In genomic region chr12:116382456-116382902, GRCh38 we compare ENCODE assay signal across 16 cellular contexts.
DNase-seq lines count a peak whose midpoint lies in the region; ATAC-seq and TF ChIP-seq lines count a peak whose summit lies in the region.
"Had no signal": no experiment of that assay in that cellular context is flagged by ENCODE, and none has a peak within 500 bp of the region (broad histone marks: within the 10 kb centered on the region; RNA-seq: fewer than 3 reads in every experiment).

No MANE protein-coding gene starts in this region.

- CTCF ChIA-PET in AG04450 (lab: Charles Lee), result no interaction called here
- CTCF ChIA-PET in PC-9 (lab: Charles Lee), result no interaction called here

- no peaks in the 10 kb centered on the region for H3K36me3 ChIP-seq in PC-9 (ENCODE audit: low read depth)
- H3K36me3 ChIP-seq in neural cell (ENCODE audit: insufficient read depth, low read length), result no peaks in the 10 kb centered on the region

- H3K4me3 Mint-ChIP-seq in endothelial cell (ENCODE audit: unreplicated experiment), result peak overlapping the region; percentile 79
- H3K4me3 Mint-ChIP-seq: natural killer cell had no signal

- H3K4me3 ChIP-seq in AG04450 (ENCODE audit: low read depth, low read length) (peak overlapping the region; percentile 43), PC-9 (no peak overlapping the region), neural cell (ENCODE audit: low read length) (peak overlapping the region; percentile 40)

- no peak for TF ChIP-seq RAD21 in neural cell (conservative IDR thresholded peaks at IDR 0.05)

- peak overlapping the region; percentile 88 for H3K27ac Mint-ChIP-seq in endothelial cell (ENCODE audit: unreplicated experiment)
- H3K27ac Mint-ChIP-seq: natural killer cell had no signal

- DNase-seq in AG04450 (ENCODE audit: low read depth, low spot score) (no peak), PC-9 (no peak), endothelial cell (ENCODE audit: low spot score) (peak; percentile 12), GM19240 (ENCODE audit: insufficient read length, low spot score) (no peak)
- no peak for DNase-seq in activated T-cell treated with anti-CD3 and anti-CD28 coated beads, Interleukin-2, amount 50 U/mL, for 1 hour
- DNase-seq: activated naive CD4-positive, alpha-beta T cell; DMS153; Karpas-422; natural killer cell; NCI-H2081; OCI-M1; stimulated activated CD4-positive, alpha-beta T cell treated with anti-CD3 and anti-CD28 coated beads, Interleukin-15, amount 100 ng/mL, for 24 hours had no signal

- H3K79me2 ChIP-seq in PC-9 (ENCODE audit: low read depth), result no peaks in the 10 kb centered on the region
- no peaks in the 10 kb centered on the region for H3K79me2 ChIP-seq in neural cell (replicated peaks; ENCODE audit: insufficient read depth, low read length)

- no TSS peak for BruUV-seq in PC-9 (replicated peaks; lab: Mats Ljungman, UMichigan)

- peak overlapping the region; percentile 25 for H3K9ac ChIP-seq in neural cell (ENCODE audit: low read length)

- no peak overlapping the region for H2AFZ ChIP-seq in PC-9
- no peak overlapping the region for H2AFZ ChIP-seq in neural cell (ENCODE audit: low read depth, low read length)

- H3K27ac ChIP-seq in AG04450 (ENCODE audit: low read depth, low read length) (peak overlapping the region; percentile 100), PC-9 (no peak overlapping the region), neural cell (ENCODE audit: low read length) (no peak overlapping the region)

- H4K20me1 ChIP-seq in PC-9 (ENCODE audit: insufficient read depth) (no peaks in the 10 kb centered on the region), neural cell (ENCODE audit: insufficient read depth) (no peaks in the 10 kb centered on the region)

- no peaks in the 10 kb centered on the region for H3K36me3 Mint-ChIP-seq in endothelial cell (ENCODE audit: low read depth, unreplicated experiment)
- H3K36me3 Mint-ChIP-seq: natural killer cell had no signal

- peaks cover 43% of the 10 kb centered on the region for H3K4me1 ChIP-seq in PC-9 (replicated peaks; ENCODE audit: insufficient read depth)

- H3K9me3 ChIP-seq in AG04450 (ENCODE audit: control insufficient read depth, insufficient read depth, low read length) (no peaks in the 10 kb centered on the region), PC-9 (ENCODE audit: insufficient read depth, low read depth) (no peaks in the 10 kb centered on the region), neural cell (ENCODE audit: low read length) (no peaks in the 10 kb centered on the region)

- TF ChIP-seq EP300 in neural cell (conservative IDR thresholded peaks at IDR 0.05; ENCODE audit: poor library complexity, severe bottlenecking), result no peak

- H3K4me2 ChIP-seq in PC-9 (peak overlapping the region; percentile 58), neural cell (ENCODE audit: low read length) (no peak overlapping the region)

- peaks cover 30% of the 10 kb centered on the region for H3K4me1 Mint-ChIP-seq in endothelial cell (ENCODE audit: unreplicated experiment)
- H3K4me1 Mint-ChIP-seq: natural killer cell had no signal

- H3K27me3 Mint-ChIP-seq in endothelial cell (ENCODE audit: unreplicated experiment), result peaks cover 1% of the 10 kb centered on the region

- peaks cover 17% of the 10 kb centered on the region for H3F3A ChIP-seq in PC-9 (ENCODE audit: insufficient read depth, low read depth)
- no peaks in the 10 kb centered on the region for H3F3A ChIP-seq in neural cell (ENCODE audit: insufficient read depth, low read length, poor library complexity, severe bottlenecking)

- no peaks in the 10 kb centered on the region for H3K9me3 Mint-ChIP-seq in endothelial cell (ENCODE audit: unreplicated experiment)
- H3K9me3 Mint-ChIP-seq: natural killer cell had no signal

- H3K9me2 ChIP-seq in PC-9 (ENCODE audit: insufficient read depth) (no peaks in the 10 kb centered on the region), neural cell (ENCODE audit: insufficient read depth, low read length) (no peaks in the 10 kb centered on the region)

- no peak for TF ChIP-seq CTCF in AG04450 (IDR thresholded peaks at IDR 0.05; ENCODE audit: low read depth, low read length)
- no peak for TF ChIP-seq CTCF in PC-9 (conservative IDR thresholded peaks at IDR 0.05)
- no peak for TF ChIP-seq CTCF in endothelial cell (IDR thresholded peaks at IDR 0.05; ENCODE audit: unreplicated experiment)
- TF ChIP-seq CTCF in neural cell (IDR thresholded peaks at IDR 0.05; ENCODE audit: poor library complexity, severe bottlenecking), result no peak

- intact Hi-C loops in PC-9 (cut with micrococcal nuclease; ENCODE audit: unreplicated experiment), result loop anchor here (10.0 kb wide), 1 partner anchor 368 kb away; no protein-coding TSS in a partner anchor

- H3K27me3 ChIP-seq in AG04450 (ENCODE audit: control insufficient read depth, insufficient read depth, low read length) (no peaks in the 10 kb centered on the region), PC-9 (ENCODE audit: insufficient read depth, low read depth) (no peaks in the 10 kb centered on the region), neural cell (ENCODE audit: insufficient read depth, low read depth, low read length) (no peaks in the 10 kb centered on the region)

- POLR2A ChIA-PET in AG04450 (lab: Yijun Ruan, JAX) (interaction anchor here (0.6 to 1.2 kb wide), 10 partner anchors 29 to 582 kb away, joined by 3 to 21 read pairs (median 4); partner anchors contain the start of gene MAP1LC3B2), PC-9 (lab: Charles Lee; ENCODE audit: unreplicated experiment) (interaction anchor here (0.6 kb wide), 1 partner anchor 110 kb away, joined by 4 read pairs; no protein-coding TSS in a partner anchor)

- ATAC-seq in HG03520 (IDR thresholded peaks at IDR 0.05; ENCODE audit: unreplicated experiment) (no peak), HG03442 (IDR thresholded peaks at IDR 0.05; ENCODE audit: unreplicated experiment) (no peak)
- ATAC-seq: HCT116, natural killer cell had no signal

TF ChIP-seq in neural cell, 6 proteins besides CTCF, POLR2A, EP300 and RAD21:
- TF ChIP-seq TAF1 (IDR thresholded peaks at IDR 0.05; ENCODE audit: low read depth), result no peak
- peak; percentile 8 for TF ChIP-seq POLR2AphosphoS5 (IDR thresholded peaks at IDR 0.05)
- no peak for TF ChIP-seq SMC3 (conservative IDR thresholded peaks at IDR 0.05; ENCODE audit: poor library complexity)
- no peak for TF ChIP-seq MXI1 (conservative IDR thresholded peaks at IDR 0.05; ENCODE audit: poor library complexity, severe bottlenecking)
TF ChIP-seq in neural cell: peak in this region for 1.
